ENCODE assay signal across 1 cellular context in the genomic region with DNA sequence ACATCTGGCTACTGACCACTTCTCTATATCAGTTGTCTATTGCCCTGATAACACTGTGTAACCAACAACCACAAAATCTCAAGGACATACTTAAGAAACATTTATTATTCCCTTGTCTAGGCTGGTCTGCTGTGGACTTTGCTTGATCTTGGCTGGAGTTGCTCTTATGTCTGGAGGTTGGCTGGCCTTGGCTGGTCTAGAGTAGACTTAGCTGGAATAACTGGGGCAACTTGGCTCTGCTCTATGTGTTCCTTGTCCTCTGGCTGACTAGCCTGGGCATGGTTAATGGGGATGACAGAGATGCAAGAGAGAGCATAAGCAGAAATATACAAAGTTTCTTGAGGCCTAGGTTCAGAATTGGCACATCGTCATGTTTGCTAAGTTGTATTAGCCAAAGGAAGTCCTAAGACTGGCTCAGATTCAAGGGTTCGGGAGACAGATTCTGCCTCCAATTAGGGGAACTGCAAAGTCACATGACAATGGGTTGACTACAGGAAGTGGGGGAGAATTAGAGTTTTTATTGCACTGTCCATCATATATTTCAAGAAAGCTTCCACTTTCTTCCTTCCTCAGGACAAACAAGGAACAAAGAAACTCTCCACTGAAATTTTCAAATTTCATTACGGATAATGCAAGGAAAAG.
TF ChIP-seq lines count a peak whose summit lies in the region.

No MANE protein-coding gene starts in this region.

TF ChIP-seq in GM23338, 12 proteins besides CTCF, POLR2A, EP300 and RAD21 (continued from another document):
- TF ChIP-seq, protein P1, sequence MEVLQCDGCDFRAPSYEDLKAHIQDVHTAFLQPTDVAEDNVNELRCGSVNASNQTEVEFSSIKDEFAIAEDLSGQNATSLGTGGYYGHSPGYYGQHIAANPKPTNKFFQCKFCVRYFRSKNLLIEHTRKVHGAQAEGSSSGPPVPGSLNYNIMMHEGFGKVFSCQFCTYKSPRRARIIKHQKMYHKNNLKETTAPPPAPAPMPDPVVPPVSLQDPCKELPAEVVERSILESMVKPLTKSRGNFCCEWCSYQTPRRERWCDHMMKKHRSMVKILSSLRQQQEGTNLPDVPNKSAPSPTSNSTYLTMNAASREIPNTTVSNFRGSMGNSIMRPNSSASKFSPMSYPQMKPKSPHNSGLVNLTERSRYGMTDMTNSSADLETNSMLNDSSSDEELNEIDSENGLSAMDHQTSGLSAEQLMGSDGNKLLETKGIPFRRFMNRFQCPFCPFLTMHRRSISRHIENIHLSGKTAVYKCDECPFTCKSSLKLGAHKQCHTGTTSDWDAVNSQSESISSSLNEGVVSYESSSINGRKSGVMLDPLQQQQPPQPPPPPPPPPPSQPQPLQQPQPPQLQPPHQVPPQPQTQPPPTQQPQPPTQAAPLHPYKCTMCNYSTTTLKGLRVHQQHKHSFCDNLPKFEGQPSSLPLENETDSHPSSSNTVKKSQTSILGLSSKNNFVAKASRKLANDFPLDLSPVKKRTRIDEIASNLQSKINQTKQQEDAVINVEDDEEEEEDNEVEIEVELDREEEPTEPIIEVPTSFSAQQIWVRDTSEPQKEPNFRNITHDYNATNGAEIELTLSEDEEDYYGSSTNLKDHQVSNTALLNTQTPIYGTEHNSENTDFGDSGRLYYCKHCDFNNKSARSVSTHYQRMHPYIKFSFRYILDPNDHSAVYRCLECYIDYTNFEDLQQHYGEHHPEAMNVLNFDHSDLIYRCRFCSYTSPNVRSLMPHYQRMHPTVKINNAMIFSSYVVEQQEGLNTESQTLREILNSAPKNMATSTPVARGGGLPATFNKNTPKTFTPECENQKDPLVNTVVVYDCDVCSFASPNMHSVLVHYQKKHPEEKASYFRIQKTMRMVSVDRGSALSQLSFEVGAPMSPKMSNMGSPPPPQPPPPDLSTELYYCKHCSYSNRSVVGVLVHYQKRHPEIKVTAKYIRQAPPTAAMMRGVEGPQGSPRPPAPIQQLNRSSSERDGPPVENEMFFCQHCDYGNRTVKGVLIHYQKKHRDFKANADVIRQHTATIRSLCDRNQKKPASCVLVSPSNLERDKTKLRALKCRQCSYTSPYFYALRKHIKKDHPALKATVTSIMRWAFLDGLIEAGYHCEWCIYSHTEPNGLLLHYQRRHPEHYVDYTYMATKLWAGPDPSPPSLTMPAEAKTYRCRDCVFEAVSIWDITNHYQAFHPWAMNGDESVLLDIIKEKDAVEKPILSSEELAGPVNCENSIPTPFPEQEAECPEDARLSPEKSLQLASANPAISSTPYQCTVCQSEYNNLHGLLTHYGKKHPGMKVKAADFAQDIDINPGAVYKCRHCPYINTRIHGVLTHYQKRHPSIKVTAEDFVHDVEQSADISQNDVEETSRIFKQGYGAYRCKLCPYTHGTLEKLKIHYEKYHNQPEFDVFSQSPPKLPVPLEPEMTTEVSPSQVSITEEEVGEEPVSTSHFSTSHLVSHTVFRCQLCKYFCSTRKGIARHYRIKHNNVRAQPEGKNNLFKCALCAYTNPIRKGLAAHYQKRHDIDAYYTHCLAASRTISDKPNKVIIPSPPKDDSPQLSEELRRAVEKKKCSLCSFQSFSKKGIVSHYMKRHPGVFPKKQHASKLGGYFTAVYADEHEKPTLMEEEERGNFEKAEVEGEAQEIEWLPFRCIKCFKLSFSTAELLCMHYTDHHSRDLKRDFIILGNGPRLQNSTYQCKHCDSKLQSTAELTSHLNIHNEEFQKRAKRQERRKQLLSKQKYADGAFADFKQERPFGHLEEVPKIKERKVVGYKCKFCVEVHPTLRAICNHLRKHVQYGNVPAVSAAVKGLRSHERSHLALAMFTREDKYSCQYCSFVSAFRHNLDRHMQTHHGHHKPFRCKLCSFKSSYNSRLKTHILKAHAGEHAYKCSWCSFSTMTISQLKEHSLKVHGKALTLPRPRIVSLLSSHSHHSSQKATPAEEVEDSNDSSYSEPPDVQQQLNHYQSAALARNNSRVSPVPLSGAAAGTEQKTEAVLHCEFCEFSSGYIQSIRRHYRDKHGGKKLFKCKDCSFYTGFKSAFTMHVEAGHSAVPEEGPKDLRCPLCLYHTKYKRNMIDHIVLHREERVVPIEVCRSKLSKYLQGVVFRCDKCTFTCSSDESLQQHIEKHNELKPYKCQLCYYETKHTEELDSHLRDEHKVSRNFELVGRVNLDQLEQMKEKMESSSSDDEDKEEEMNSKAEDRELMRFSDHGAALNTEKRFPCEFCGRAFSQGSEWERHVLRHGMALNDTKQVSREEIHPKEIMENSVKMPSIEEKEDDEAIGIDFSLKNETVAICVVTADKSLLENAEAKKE (CRISPR knock-in tag; IDR thresholded peaks at IDR 0.05), result no peak
- TF ChIP-seq, protein P2, sequence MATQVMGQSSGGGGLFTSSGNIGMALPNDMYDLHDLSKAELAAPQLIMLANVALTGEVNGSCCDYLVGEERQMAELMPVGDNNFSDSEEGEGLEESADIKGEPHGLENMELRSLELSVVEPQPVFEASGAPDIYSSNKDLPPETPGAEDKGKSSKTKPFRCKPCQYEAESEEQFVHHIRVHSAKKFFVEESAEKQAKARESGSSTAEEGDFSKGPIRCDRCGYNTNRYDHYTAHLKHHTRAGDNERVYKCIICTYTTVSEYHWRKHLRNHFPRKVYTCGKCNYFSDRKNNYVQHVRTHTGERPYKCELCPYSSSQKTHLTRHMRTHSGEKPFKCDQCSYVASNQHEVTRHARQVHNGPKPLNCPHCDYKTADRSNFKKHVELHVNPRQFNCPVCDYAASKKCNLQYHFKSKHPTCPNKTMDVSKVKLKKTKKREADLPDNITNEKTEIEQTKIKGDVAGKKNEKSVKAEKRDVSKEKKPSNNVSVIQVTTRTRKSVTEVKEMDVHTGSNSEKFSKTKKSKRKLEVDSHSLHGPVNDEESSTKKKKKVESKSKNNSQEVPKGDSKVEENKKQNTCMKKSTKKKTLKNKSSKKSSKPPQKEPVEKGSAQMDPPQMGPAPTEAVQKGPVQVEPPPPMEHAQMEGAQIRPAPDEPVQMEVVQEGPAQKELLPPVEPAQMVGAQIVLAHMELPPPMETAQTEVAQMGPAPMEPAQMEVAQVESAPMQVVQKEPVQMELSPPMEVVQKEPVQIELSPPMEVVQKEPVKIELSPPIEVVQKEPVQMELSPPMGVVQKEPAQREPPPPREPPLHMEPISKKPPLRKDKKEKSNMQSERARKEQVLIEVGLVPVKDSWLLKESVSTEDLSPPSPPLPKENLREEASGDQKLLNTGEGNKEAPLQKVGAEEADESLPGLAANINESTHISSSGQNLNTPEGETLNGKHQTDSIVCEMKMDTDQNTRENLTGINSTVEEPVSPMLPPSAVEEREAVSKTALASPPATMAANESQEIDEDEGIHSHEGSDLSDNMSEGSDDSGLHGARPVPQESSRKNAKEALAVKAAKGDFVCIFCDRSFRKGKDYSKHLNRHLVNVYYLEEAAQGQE (IDR thresholded peaks at IDR 0.05; ENCODE audit: unreplicated experiment), result no peak
- TF ChIP-seq EZH2phosphoT487 (IDR thresholded peaks at IDR 0.05; ENCODE audit: unreplicated experiment) (no peak), ZNF331 (CRISPR knock-in tag; IDR thresholded peaks at IDR 0.05; ENCODE audit: low read depth) (no peak), POLR2AphosphoS5 (IDR thresholded peaks at IDR 0.05; ENCODE audit: low read depth) (no peak), STAT1 (IDR thresholded peaks at IDR 0.05; ENCODE audit: unreplicated experiment) (no peak), JUNB (IDR thresholded peaks at IDR 0.05; ENCODE audit: unreplicated experiment) (no peak), ZNF114 (CRISPR knock-in tag; IDR thresholded peaks at IDR 0.05) (no peak), NANOG (IDR thresholded peaks at IDR 0.05; ENCODE audit: borderline replicate concordance) (no peak)
